17 cellular contexts compared by ENCODE assay signal in the genomic region with DNA sequence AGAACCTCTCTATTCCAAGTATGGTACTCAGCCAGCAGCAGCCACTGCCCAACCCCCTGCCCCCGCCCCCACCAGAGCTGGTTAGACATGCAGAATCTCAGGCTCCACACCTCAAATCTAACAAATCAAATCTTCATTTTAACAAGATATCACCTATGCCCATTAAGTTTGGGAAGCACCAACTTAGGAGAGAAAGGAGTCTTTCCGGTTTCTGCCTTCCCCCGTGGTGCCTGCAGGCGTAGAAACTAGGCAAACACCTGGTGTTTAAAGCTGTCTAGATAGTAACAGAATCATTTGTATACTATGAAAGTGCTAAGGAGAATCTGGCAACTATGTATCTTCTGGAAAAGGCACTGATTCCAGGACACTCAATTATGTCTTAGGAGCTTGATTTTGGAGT.
DNase-seq lines count a peak whose midpoint lies in the region; ATAC-seq and TF ChIP-seq lines count a peak whose summit lies in the region.
"Had no signal": no experiment of that assay in that cellular context is flagged by ENCODE, and none has a peak within 500 bp of the region (broad histone marks: within the 10 kb centered on the region; RNA-seq: fewer than 3 reads in every experiment).

No MANE protein-coding gene starts in this region.

- H3K27me3 ChIP-seq in SJCRH30 = no peaks in the 10 kb centered on the region
- H3K27me3 ChIP-seq in fibroblast of lung (ENCODE audit: control insufficient read depth, insufficient read depth, low read length) = no peaks in the 10 kb centered on the region
- H3K27me3 ChIP-seq in sigmoid colon = no peaks in the 10 kb centered on the region

- TF ChIP-seq EP300 in sigmoid colon (IDR thresholded peaks at IDR 0.05) = no peak

- DNase-seq in SJCRH30 (peak in 1 of 2 experiments; percentile 12), fibroblast of lung (ENCODE audit: low read depth in 2 of 2) (no peak), sigmoid colon (no peak), hippocampal formation (lab: John Stamatoyannopoulos, UW) (no peak), Kasumi-1 (lab: John Stamatoyannopoulos, UW) (no peak)
- DNase-seq: activated CD8-positive, alpha-beta memory T cell treated with anti-CD3 and anti-CD28 coated beads, Interleukin-2, amount 50 U/mL, for 4 hours; anterior cingulate cortex; caudate nucleus; head of caudate nucleus; KG1; left colon; naive thymus-derived CD4-positive, alpha-beta T cell; NCI-H1436 treated with DMSO at 0.1 percent for 48 hours had no signal

- no peak overlapping the region for H2AFZ ChIP-seq in fibroblast of lung (ENCODE audit: low read length)

- H3K27ac ChIP-seq in HEK293 (ENCODE audit: extremely low read depth, low read depth, low read length) (peak overlapping the region; percentile 31; the same call in 1 of the 2 replicates), SJCRH30 (peak overlapping the region; percentile 72), fibroblast of lung (ENCODE audit: insufficient read depth, low read length) (no peak overlapping the region), sigmoid colon (peak overlapping the region in 3 of 4 donors; percentile 31 to 49 (median 40))

- WGBS in sigmoid colon, 2 donors = 72 to 74% methylated on average over 4 of the region's 4 CpGs

- H3K9me3 ChIP-seq in HEK293 (ENCODE audit: control insufficient read depth, insufficient read depth, low read depth, low read length) (no peaks in the 10 kb centered on the region; the same call in 1 of the 2 replicates), SJCRH30 (replicated peaks) (no peaks in the 10 kb centered on the region), fibroblast of lung (ENCODE audit: control insufficient read depth, insufficient read depth, low read depth, low read length) (no peaks in the 10 kb centered on the region), sigmoid colon (no peaks in the 10 kb centered on the region)

- no peak for ATAC-seq in GM21423 (IDR thresholded peaks at IDR 0.05; ENCODE audit: unreplicated experiment)
- ATAC-seq: left colon; naive thymus-derived CD4-positive, alpha-beta T cell; stimulated activated effector memory CD8-positive, alpha-beta T cell treated with anti-CD3 and anti-CD28 coated beads, Interleukin-12 subunit alpha, Interleukin-12 subunit beta, amount 100 ng/mL, for 72 hours had no signal

- intact Hi-C loops in sigmoid colon (cut with DNase I) = no loop called here

- no peak overlapping the region for H3K9ac ChIP-seq in fibroblast of lung (ENCODE audit: insufficient read depth, low read length)

- H3K4me3 ChIP-seq in HEK293 (ENCODE audit: low read depth, low read length) = no peak overlapping the region
- H3K4me3 ChIP-seq in SJCRH30 = peak overlapping the region; percentile 49
- H3K4me3 ChIP-seq in fibroblast of lung (replicated peaks in 1 of 4; ENCODE audit: control extremely low read depth in 1 of 4, insufficient read depth in 1 of 4, low read depth in 3 of 4, low read length in 4 of 4) = no peak overlapping the region
- peak overlapping the region in 1 of 4 donors; percentile 21 for H3K4me3 ChIP-seq in sigmoid colon
- H3K4me3 ChIP-seq: skin epidermis had no signal

- CTCF ChIA-PET in HEK293 (lab: Yijun Ruan, JAX) = no interaction called here

- TF ChIP-seq CTCF in HEK293 (tag by site-specific recombination; IDR thresholded peaks at IDR 0.05) = no peak
- TF ChIP-seq CTCF in fibroblast of lung (conservative IDR thresholded peaks at IDR 0.05 in 1 of 2, IDR thresholded peaks at IDR 0.05 in 1 of 2; ENCODE audit: low read depth in 1 of 2, low read length in 2 of 2) = no peak
- no peak for TF ChIP-seq CTCF in sigmoid colon (IDR thresholded peaks at IDR 0.05)

- POLR2A ChIA-PET in HEK293 (lab: Yijun Ruan, JAX) = no interaction called here

- H3K36me3 ChIP-seq in HEK293 (ENCODE audit: control insufficient read depth in 2 of 2, insufficient read depth in 1 of 2, low read length in 2 of 2) = no peaks in the 10 kb centered on the region
- no peaks in the 10 kb centered on the region for H3K36me3 ChIP-seq in SJCRH30
- H3K36me3 ChIP-seq in fibroblast of lung (ENCODE audit: control insufficient read depth, insufficient read depth, low read length) = no peaks in the 10 kb centered on the region
- no peaks in the 10 kb centered on the region for H3K36me3 ChIP-seq in sigmoid colon

- peak overlapping the region; percentile 5 for H3K4me2 ChIP-seq in fibroblast of lung (ENCODE audit: extremely low read depth, insufficient read depth, low read length)

- H3K79me2 ChIP-seq in fibroblast of lung (ENCODE audit: control insufficient read depth, insufficient read depth, low read length) = no peaks in the 10 kb centered on the region

- no peaks in the 10 kb centered on the region for H4K20me1 ChIP-seq in fibroblast of lung (ENCODE audit: control insufficient read depth, extremely low read depth, insufficient read depth, low read length)

- H3K4me1 ChIP-seq in HEK293 (ENCODE audit: control insufficient read depth, insufficient read depth, low read length) = peaks cover 23% of the 10 kb centered on the region
- peaks cover 17% of the 10 kb centered on the region for H3K4me1 ChIP-seq in SJCRH30
- H3K4me1 ChIP-seq in fibroblast of lung (ENCODE audit: control insufficient read depth, extremely low read depth, insufficient read depth, low read length) = peaks cover 9% of the 10 kb centered on the region
- H3K4me1 ChIP-seq in sigmoid colon = peaks cover 0 to 30% (median 19%) of the 10 kb centered on the region in 4 donors

- TF ChIP-seq POLR2A in sigmoid colon (IDR thresholded peaks at IDR 0.05) = no peak

TF ChIP-seq in HEK293, 187 proteins besides CTCF, POLR2A, EP300 and RAD21:
- TF ChIP-seq ZNF174 (tag by site-specific recombination; IDR thresholded peaks at IDR 0.05) (no peak), ZNF132 (tag by site-specific recombination; IDR thresholded peaks at IDR 0.05; ENCODE audit: borderline replicate concordance) (no peak), ZNF211 (tag by site-specific recombination; IDR thresholded peaks at IDR 0.05; ENCODE audit: low read depth) (no peak), ZNF155 (tag by site-specific recombination; IDR thresholded peaks at IDR 0.05) (no peak), ZNF302 (tag by site-specific recombination; IDR thresholded peaks at IDR 0.05; ENCODE audit: low read depth) (no peak), ZNF157 (tag by site-specific recombination; IDR thresholded peaks at IDR 0.05) (no peak), REST (tag by site-specific recombination; IDR thresholded peaks at IDR 0.05) (no peak), IKZF3 (tag by site-specific recombination; IDR thresholded peaks at IDR 0.05) (no peak), KLF7 (tag by site-specific recombination; IDR thresholded peaks at IDR 0.05; ENCODE audit: borderline replicate concordance) (no peak)
